In genomic region chr14:64464695-64465094, GRCh38 we compare ENCODE assay signal across 8 cellular contexts. TPM values are rescaled to one million over a fixed set of nuclear protein-coding genes. Genes with fewer than 3 reads are reported as not detected.
DNase-seq lines count a peak whose midpoint lies in the region; ATAC-seq and TF ChIP-seq lines count a peak whose summit lies in the region.

No MANE protein-coding gene starts in this region.

- H3K36me3 Mint-ChIP-seq in Caco-2 (ENCODE audit: insufficient read depth, unreplicated experiment): peaks cover 42% of the 10 kb centered on the region
- H3K36me3 Mint-ChIP-seq in stimulated activated memory B cell treated with anti-CD40 and anti-IgM and Interleukin-4, amounts not matched to agents 10 μg/mL and 1 μg/mL and 100 μg/mL, for 72 hours: peaks cover 13% of the 10 kb centered on the region

- H3K27me3 Mint-ChIP-seq in Caco-2 (ENCODE audit: insufficient read depth, unreplicated experiment): no peaks in the 10 kb centered on the region
- H3K27me3 Mint-ChIP-seq in stimulated activated memory B cell treated with anti-CD40 and anti-IgM and Interleukin-4, amounts not matched to agents 10 μg/mL and 1 μg/mL and 100 μg/mL, for 72 hours: no peaks in the 10 kb centered on the region

- DNase-seq in Caco-2 (peak; percentile 44 to 46), iPS DF 4.7 (ENCODE audit: extremely low read depth, low spot score) (peak; percentile 11), SW 1271 (lab: John Stamatoyannopoulos, UW) (no peak)

- intact Hi-C loops in Caco-2 (cut with micrococcal nuclease; ENCODE audit: unreplicated experiment): loop anchor here (1.0 to 5.0 kb wide), 3 partner anchors 26 to 127 kb away; partner anchors contain the start of gene ZBTB25

- no peaks in the 10 kb centered on the region for H3K9me3 ChIP-seq in Caco-2

- ATAC-seq in HG03066 (IDR thresholded peaks at IDR 0.05; ENCODE audit: low read depth, unreplicated experiment) (peak; percentile 8), HG02610 (IDR thresholded peaks at IDR 0.05; ENCODE audit: unreplicated experiment) (no peak), GM18907 (IDR thresholded peaks at IDR 0.05; ENCODE audit: unreplicated experiment) (no peak)
- no peak for ATAC-seq in stimulated activated memory B cell treated with anti-CD40 and anti-IgM and Interleukin-4, amounts not matched to agents 10 μg/mL and 1 μg/mL and 100 μg/mL, for 72 hours

- H3K4me1 Mint-ChIP-seq in Caco-2 (ENCODE audit: low read depth, unreplicated experiment): peaks cover 10% of the 10 kb centered on the region
- peaks cover 73% of the 10 kb centered on the region for H3K4me1 Mint-ChIP-seq in stimulated activated memory B cell treated with anti-CD40 and anti-IgM and Interleukin-4, amounts not matched to agents 10 μg/mL and 1 μg/mL and 100 μg/mL, for 72 hours

- BruUV-seq in Caco-2 (replicated peaks; lab: Mats Ljungman, UMichigan): TSS peak; percentile 74

- H3K27me3 ChIP-seq in Caco-2 (replicated peaks; ENCODE audit: control insufficient read depth, insufficient read depth, low read length): no peaks in the 10 kb centered on the region

- H3K9me3 Mint-ChIP-seq in Caco-2 (ENCODE audit: unreplicated experiment): no peaks in the 10 kb centered on the region
- no peaks in the 10 kb centered on the region for H3K9me3 Mint-ChIP-seq in stimulated activated memory B cell treated with anti-CD40 and anti-IgM and Interleukin-4, amounts not matched to agents 10 μg/mL and 1 μg/mL and 100 μg/mL, for 72 hours

- peak overlapping the region; percentile 84 for H3K27ac ChIP-seq in VCaP

- H3K36me3 ChIP-seq in Caco-2 (ENCODE audit: control insufficient read depth, insufficient read depth, low read length): no peaks in the 10 kb centered on the region

- CTCF ChIA-PET in Caco-2 (lab: Charles Lee): interaction anchor here (1.4 to 1.8 kb wide), 2 partner anchors 35 to 427 kb away, joined by 3 to 6 read pairs; no protein-coding TSS in a partner anchor

- peak overlapping the region; percentile 96 for H3K4me3 Mint-ChIP-seq in Caco-2 (ENCODE audit: unreplicated experiment)
- H3K4me3 Mint-ChIP-seq in stimulated activated memory B cell treated with anti-CD40 and anti-IgM and Interleukin-4, amounts not matched to agents 10 μg/mL and 1 μg/mL and 100 μg/mL, for 72 hours: peak overlapping the region; percentile 81

- peak overlapping the region; percentile 65 for H3K27ac Mint-ChIP-seq in Caco-2 (ENCODE audit: unreplicated experiment)
- peak overlapping the region; percentile 80 for H3K27ac Mint-ChIP-seq in stimulated activated memory B cell treated with anti-CD40 and anti-IgM and Interleukin-4, amounts not matched to agents 10 μg/mL and 1 μg/mL and 100 μg/mL, for 72 hours

- H3K4me3 ChIP-seq in Caco-2 (ENCODE audit: low read depth, low read length): peak overlapping the region; percentile 70

- TF ChIP-seq CTCF in Caco-2 (IDR thresholded peaks at IDR 0.05; ENCODE audit: insufficient read depth in 1 of 2, low read depth in 1 of 2, low read length in 1 of 2, severe bottlenecking in 1 of 2, unreplicated experiment in 1 of 2) (no peak), VCaP (conservative IDR thresholded peaks at IDR 0.05) (no peak)

- H3K4me1 ChIP-seq in Caco-2: peaks cover 30% of the 10 kb centered on the region

- POLR2A ChIA-PET in Caco-2 (lab: Charles Lee): interaction anchor here (0.6 kb wide), 1 partner anchor 18 kb away, joined by 3 read pairs; no protein-coding TSS in a partner anchor

RNA-seq across cellular contexts. Expression of gene AKAP5, which starts 0.6 kb away (rescaled TPM):
- 15.0 and 15.9 TPM in 2 replicates for total RNA-seq in Caco-2 (2022)

RNA-seq across cellular contexts. Expression of gene ZBTB25, which starts 38.9 kb away (rescaled TPM):
- total RNA-seq in Caco-2 (2022): 8.8 and 10.0 TPM in 2 replicates

RNA-seq across cellular contexts. Expression of gene ZBTB1, which starts 39.9 kb away (rescaled TPM):
- total RNA-seq in Caco-2 (2022): 34.3 TPM in 2 replicates

Comparison
In these comparisons a context has a peak if more than half of its experiments do, and no peak if none do; other contexts are left out.
1. DNase-seq: peak in Caco-2 (2 of 2) and iPS DF 4.7 (single experiment); none in SW 1271 (0 of 2).